ENCODE assay signal across 1 cellular context in genomic region chr12:100185361-100185894, GRCh38.
TF ChIP-seq lines count a peak whose summit lies in the region.

No MANE protein-coding gene starts in this region.

TF ChIP-seq in GM23338, 12 proteins besides CTCF, POLR2A, EP300 and RAD21 (continued from another document):
- TF ChIP-seq EZH2phosphoT487 (IDR thresholded peaks at IDR 0.05; ENCODE audit: unreplicated experiment) (no peak), ETS1 (IDR thresholded peaks at IDR 0.05) (no peak), EZH2 (IDR thresholded peaks at IDR 0.05; ENCODE audit: low read depth, unreplicated experiment) (no peak), POLR2AphosphoS5 (IDR thresholded peaks at IDR 0.05; ENCODE audit: low read depth) (no peak)
TF ChIP-seq in GM23338: peak in this region for 0.
